Comparison of ENCODE assay signal across 1 cellular context in genomic region chr14:102047808-102048540, GRCh38.
TF ChIP-seq lines count a peak whose summit lies in the region.

No MANE protein-coding gene starts in this region.

TF ChIP-seq in K562, 482 proteins besides CTCF, POLR2A, EP300 and RAD21:
- TF ChIP-seq POLR2G (IDR thresholded peaks at IDR 0.05; ENCODE audit: low read depth, low read length) (0 out of 2 replicates have a peak, but pooled peaks have one; percentile 48), CXXC5 (CRISPR knock-in tag; IDR thresholded peaks at IDR 0.05) (no peak)
